In genomic region chr16:27851586-27851985, GRCh38 we compare ENCODE assay signal across 28 cellular contexts.
"Had no signal": no experiment of that assay in that cellular context is flagged by ENCODE, and none has a peak within 500 bp of the region (broad histone marks: within the 10 kb centered on the region; RNA-seq: fewer than 3 reads in every experiment).

No MANE protein-coding gene starts in this region.

- ATAC-seq: left lobe of liver; mucosa of descending colon; sciatic nerve; stimulated activated effector memory CD8-positive, alpha-beta T cell treated with anti-CD3 and anti-CD28 coated beads, Interleukin-12 subunit alpha, Interleukin-12 subunit beta, amount 100 ng/mL, for 72 hours had no signal

- H3K4me3 Mint-ChIP-seq: memory B cell; mesothelial cell of epicardium; naive B cell; nephron; neural progenitor cell; stimulated activated effector memory CD8-positive, alpha-beta T cell treated with anti-CD3 and anti-CD28 coated beads, Interleukin-12 subunit alpha, Interleukin-12 subunit beta, amount 100 ng/mL, for 72 hours; type B pancreatic cell had no signal

- H3K27me3 ChIP-seq: neural progenitor cell, right atrium auricular region, testis, tibial artery had no signal

- H3K4me2 ChIP-seq: neural progenitor cell had no signal

- H3K27ac Mint-ChIP-seq: memory B cell; mesothelial cell of epicardium; naive B cell; nephron; neural progenitor cell; stimulated activated effector memory CD8-positive, alpha-beta T cell treated with anti-CD3 and anti-CD28 coated beads, Interleukin-12 subunit alpha, Interleukin-12 subunit beta, amount 100 ng/mL, for 72 hours; type B pancreatic cell had no signal

- H3K9me3 ChIP-seq: esophagus squamous epithelium, mucosa of descending colon, prostate gland, right atrium auricular region, stomach, testis, tibial artery had no signal

- H3K4me1 Mint-ChIP-seq: memory B cell had no signal

- H3K27ac ChIP-seq: coronary artery, esophagus squamous epithelium, neural progenitor cell, prostate gland, right atrium auricular region, stomach, testis, tibial artery had no signal

- H3K36me3 Mint-ChIP-seq: memory B cell; mesothelial cell of epicardium; stimulated activated effector memory CD8-positive, alpha-beta T cell treated with anti-CD3 and anti-CD28 coated beads, Interleukin-12 subunit alpha, Interleukin-12 subunit beta, amount 100 ng/mL, for 72 hours; type B pancreatic cell had no signal

- H3K36me3 ChIP-seq: esophagus squamous epithelium, neural progenitor cell, prostate gland, right atrium auricular region, stomach, tibial artery had no signal

- DNase-seq: dermis blood vessel endothelial cell; effector memory CD4-positive, alpha-beta T cell; erythroblast; esophagus squamous epithelium; foreskin melanocyte; glutamatergic neuron; kidney; mucosa of descending colon; naive B cell; nucleus accumbens; stimulated activated CD4-positive, alpha-beta T cell treated with anti-CD3 and anti-CD28 coated beads, Interleukin-2, amount 100 ng/mL, for 24 hours; stimulated activated CD4-positive, alpha-beta T cell treated with anti-CD3 and anti-CD28 coated beads, Interleukin-4, amount 100 ng/mL, for 24 hours; stimulated activated naive CD4-positive, alpha-beta T cell treated with Interleukin-2 at 50 U/mL for 16 hours; stomach; testis had no signal

- H3K4me3 ChIP-seq: coronary artery, esophagus squamous epithelium, lung, mucosa of descending colon, neural progenitor cell, prostate gland, right atrium auricular region, stomach, testis, tibial artery had no signal

- H2AFZ ChIP-seq: neural progenitor cell had no signal

- H3K9me3 Mint-ChIP-seq: memory B cell; mesothelial cell of epicardium; stimulated activated effector memory CD8-positive, alpha-beta T cell treated with anti-CD3 and anti-CD28 coated beads, Interleukin-12 subunit alpha, Interleukin-12 subunit beta, amount 100 ng/mL, for 72 hours; type B pancreatic cell had no signal

- H3K4me1 ChIP-seq: esophagus squamous epithelium, neural progenitor cell, prostate gland, stomach, testis had no signal

- H3K9ac ChIP-seq: neural progenitor cell had no signal
